In the genomic region with DNA sequence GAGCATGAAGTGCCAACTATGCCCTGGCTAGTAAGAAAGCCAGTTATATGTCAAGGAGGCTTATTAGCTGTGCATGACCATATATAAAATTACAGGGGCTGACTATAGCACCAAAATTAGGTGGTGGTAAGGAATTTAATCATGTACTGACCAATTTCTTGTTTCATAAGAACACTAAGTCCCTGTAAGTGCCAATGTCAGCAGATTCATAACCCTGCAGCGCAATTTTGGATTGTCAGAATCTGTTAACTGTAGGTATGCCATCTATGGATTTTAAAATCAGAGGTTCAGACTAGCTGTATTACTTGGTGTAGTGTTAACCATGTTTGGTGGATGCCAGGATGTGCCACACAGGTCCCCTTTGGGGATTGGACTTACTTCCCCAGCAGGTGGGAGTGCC, we compare ENCODE assay signal across 23 cellular contexts.
"Had no signal": no experiment of that assay in that cellular context is flagged by ENCODE, and none has a peak within 500 bp of the region (broad histone marks: within the 10 kb centered on the region; RNA-seq: fewer than 3 reads in every experiment).

No MANE protein-coding gene starts in this region.

- DNase-seq: naive thymus-derived CD4-positive, alpha-beta T cell; natural killer cell; occipital lobe; ovary; posterior cingulate gyrus; psoas muscle; right cardiac atrium; sigmoid colon; small intestine; stimulated activated CD4-positive, alpha-beta T cell treated with anti-CD3 and anti-CD28 coated beads, Interleukin-15, amount 100 ng/mL, for 24 hours; stimulated activated CD4-positive, alpha-beta T cell treated with anti-CD3 and anti-CD28 coated beads, Interleukin-2, amount 100 ng/mL, for 24 hours; stimulated activated CD4-positive, alpha-beta T cell treated with anti-CD3 and anti-CD28 coated beads, Interleukin-2, amount 100 ng/mL, for 48 hours; stimulated activated CD4-positive, alpha-beta T cell treated with anti-CD3 and anti-CD28 coated beads, Interleukin-4, amount 100 ng/mL, for 24 hours; stimulated activated naive B cell treated with anti-CD40 and anti-IgM and Interleukin-4, amounts not matched to agents 10 μg/mL and 1 μg/mL and 100 μg/mL, for 72 hours; stimulated activated naive CD4-positive, alpha-beta T cell treated with Interleukin-2 at 50 U/mL for 16 hours; stomach; tibial artery; transverse colon; upper lobe of right lung; uterus had no signal

- H3K9me3 ChIP-seq: ovary, psoas muscle, sigmoid colon, stomach, tibial artery, transverse colon, upper lobe of right lung, uterus had no signal

- FAIRE-seq: small intestine had no signal

- H3K9ac ChIP-seq: neural progenitor cell, parathyroid adenoma had no signal

- H3K4me3 ChIP-seq: neural progenitor cell, ovary, psoas muscle, sigmoid colon, stomach, tibial artery, transverse colon, upper lobe of right lung, uterus had no signal

- H2AFZ ChIP-seq: neural progenitor cell, parathyroid adenoma had no signal

- H3K27me3 ChIP-seq: neural progenitor cell, ovary, sigmoid colon, stomach, tibial artery, transverse colon, upper lobe of right lung, uterus had no signal

- H3K36me3 ChIP-seq: neural progenitor cell, ovary, sigmoid colon, stomach, tibial artery, transverse colon, upper lobe of right lung, uterus had no signal

- H3K27ac ChIP-seq: neural progenitor cell, ovary, parathyroid adenoma, psoas muscle, sigmoid colon, stomach, transverse colon, upper lobe of right lung, uterus had no signal

- ATAC-seq: naive thymus-derived CD4-positive, alpha-beta T cell; psoas muscle; stimulated activated effector memory CD8-positive, alpha-beta T cell treated with anti-CD3 and anti-CD28 coated beads, Interleukin-12 subunit alpha, Interleukin-12 subunit beta, amount 100 ng/mL, for 72 hours; stimulated activated naive B cell treated with anti-CD40 and anti-IgM and Interleukin-4, amounts not matched to agents 10 μg/mL and 1 μg/mL and 100 μg/mL, for 72 hours; upper lobe of right lung had no signal

- H3K79me2 ChIP-seq: parathyroid adenoma had no signal

- H3K4me1 ChIP-seq: parathyroid adenoma, psoas muscle, upper lobe of right lung, uterus had no signal

- H3K4me2 ChIP-seq: neural progenitor cell had no signal
